8 cellular contexts compared by ENCODE assay signal in genomic region chr1:225810579-225811538, GRCh38. TPM values are rescaled to one million over a fixed set of nuclear protein-coding genes. Genes with fewer than 3 reads are reported as not detected.
A peak's percentile ranks its signal among the peaks of the same experiment; 100 is the strongest.
DNase-seq lines count a peak whose midpoint lies in the region; ATAC-seq and TF ChIP-seq lines count a peak whose summit lies in the region.
"Not testable (repeated sequence)": the region's sequence is repeated elsewhere in the genome, so short reads cannot be mapped to it uniquely, and the experiment has no call there.

No MANE protein-coding gene starts in this region.

- peak overlapping the region; percentile 79 to 96 for H3K4me3 Mint-ChIP-seq in H9
- peak overlapping the region; percentile 74 for H3K4me3 Mint-ChIP-seq in activated T-helper 17 cell treated with anti-CD3 and anti-CD28 coated beads, Interleukin-2, amount 50 U/mL, for 72 hours

- not testable (repeated sequence) for H3K18ac ChIP-seq in H9 (ENCODE audit: insufficient read length, low read depth, low read length)

- H3K27ac ChIP-seq in AG04450 (ENCODE audit: low read depth, low read length) (peak overlapping the region; percentile 39), dorsolateral prefrontal cortex (peak overlapping the region in 58 of 59 donors; percentile 35 to 97 (median 82)), muscle layer of colon (ENCODE audit: low read depth, low read length) (peak overlapping the region; percentile 67), smooth muscle cell (ENCODE audit: low read depth) (peak overlapping the region; percentile 77)
- not testable (repeated sequence) for H3K27ac ChIP-seq in H9 (ENCODE audit: insufficient read length, low read depth, low read length)

- not testable (repeated sequence) for H4K91ac ChIP-seq in H9 (ENCODE audit: insufficient read length, low read depth, low read length)

- H3K27me3 Mint-ChIP-seq in H9 (ENCODE audit: low read depth): peaks cover 13% of the 10 kb centered on the region
- not testable (repeated sequence) for H3K27me3 Mint-ChIP-seq in activated T-helper 17 cell treated with anti-CD3 and anti-CD28 coated beads, Interleukin-2, amount 50 U/mL, for 72 hours

- not testable (repeated sequence) for H3K9me3 ChIP-seq in AG04450 (ENCODE audit: control insufficient read depth, insufficient read depth, low read length); H9 (ENCODE audit: control insufficient read depth, low read depth, low read length); NT2/D1 (ENCODE audit: insufficient read depth, low read length); iPS-15b (ENCODE audit: control insufficient read depth, insufficient read depth, low read length); muscle layer of colon (ENCODE audit: low read length); smooth muscle cell (replicated peaks; ENCODE audit: low read depth)

- H3K4me2 ChIP-seq in H9 (ENCODE audit: insufficient read depth, insufficient read length, low read length): peak overlapping the region; percentile 57
- peak overlapping the region; percentile 98 for H3K4me2 ChIP-seq in smooth muscle cell

- H2AFZ ChIP-seq in H9 (ENCODE audit: low read length): not testable (repeated sequence)
- peak overlapping the region; percentile 71 for H2AFZ ChIP-seq in smooth muscle cell (ENCODE audit: low read depth)

- not testable (repeated sequence) for H3K23ac ChIP-seq in H9 (ENCODE audit: insufficient read length, low read depth, low read length)

- POLR2A ChIA-PET in AG04450 (lab: Yijun Ruan, JAX): interaction anchor here (1.1 to 1.9 kb wide), 2 partner anchors 12 to 33 kb away, joined by 5 to 6 read pairs; partner anchors contain the start of gene SRP9

- not testable (repeated sequence) for H2BK12ac ChIP-seq in H9 (ENCODE audit: insufficient read length, low read depth, low read length)

- DNase-seq in AG04450 (ENCODE audit: low read depth, low spot score); NT2/D1 (ENCODE audit: low read depth, low spot score); smooth muscle cell (lab: John Stamatoyannopoulos, UW; ENCODE audit: unreplicated experiment): not testable (repeated sequence)
- DNase-seq in H9: peak; percentile 68
- peak in 2 of 10 donors; percentile 37 to 64 for DNase-seq in dorsolateral prefrontal cortex

- CTCF ChIA-PET in AG04450 (lab: Charles Lee): interaction anchor here (0.5 to 1.2 kb wide), 5 partner anchors 11 to 337 kb away, joined by 3 to 6 read pairs (median 4); no protein-coding TSS in a partner anchor

- not testable (repeated sequence) for H3K14ac ChIP-seq in H9 (ENCODE audit: insufficient read depth, low read length)

- H3K36me3 Mint-ChIP-seq in H9 (ENCODE audit: insufficient read depth in 1 of 3, low read depth in 3 of 3); activated T-helper 17 cell treated with anti-CD3 and anti-CD28 coated beads, Interleukin-2, amount 50 U/mL, for 72 hours (ENCODE audit: low read depth): not testable (repeated sequence)

- not testable (repeated sequence) for H2AK5ac ChIP-seq in H9 (ENCODE audit: insufficient read length, low read length)

- H3T11ph ChIP-seq in H9 (ENCODE audit: low read length): not testable (repeated sequence)

- not testable (repeated sequence) for H3K9me3 Mint-ChIP-seq in H9; activated T-helper 17 cell treated with anti-CD3 and anti-CD28 coated beads, Interleukin-2, amount 50 U/mL, for 72 hours

- not testable (repeated sequence) for H4K8ac ChIP-seq in H9 (replicated peaks; ENCODE audit: insufficient read length, low read depth, low read length)

- H2BK5ac ChIP-seq in H9 (ENCODE audit: insufficient read length, low read length): not testable (repeated sequence)

- H2BK15ac ChIP-seq in H9 (ENCODE audit: low read depth, low read length): not testable (repeated sequence)

- not testable (repeated sequence) for H4K20me1 ChIP-seq in H9 (ENCODE audit: control insufficient read depth, insufficient read depth, insufficient read length)
- peaks cover 21% of the 10 kb centered on the region for H4K20me1 ChIP-seq in smooth muscle cell (ENCODE audit: low read depth)

- not testable (repeated sequence) for H3K56ac ChIP-seq in H9 (ENCODE audit: insufficient read length, low read depth, low read length)

- H3K4me1 Mint-ChIP-seq in H9: peaks cover 31 to 37% of the 10 kb centered on the region in 2 experiments
- not testable (repeated sequence) for H3K4me1 Mint-ChIP-seq in activated T-helper 17 cell treated with anti-CD3 and anti-CD28 coated beads, Interleukin-2, amount 50 U/mL, for 72 hours

- H3F3A ChIP-seq in smooth muscle cell (ENCODE audit: low read depth): peaks cover 20% of the 10 kb centered on the region

- H4K5ac ChIP-seq in H9 (ENCODE audit: insufficient read length, low read depth, low read length): not testable (repeated sequence)

- H2BK20ac ChIP-seq in H9 (ENCODE audit: low read depth, low read length, poor library complexity, severe bottlenecking): not testable (repeated sequence)

- intact Hi-C loops in dorsolateral prefrontal cortex (cut with DNase I): loop anchor here (1.0 to 5.0 kb wide), 5 partner anchors 32 to 72 kb away; partner anchors contain the start of genes TMEM63A (in 2 of the 2) and SRP9 (in 1 of the 2)

- peak overlapping the region in 2 of 3 experiments; percentile 44 to 92; a peak in 5 of 7 replicates for H3K27ac Mint-ChIP-seq in H9
- not testable (repeated sequence) for H3K27ac Mint-ChIP-seq in activated T-helper 17 cell treated with anti-CD3 and anti-CD28 coated beads, Interleukin-2, amount 50 U/mL, for 72 hours

- H3K4ac ChIP-seq in H9 (ENCODE audit: low read depth, low read length): not testable (repeated sequence)

- not testable (repeated sequence) for TF ChIP-seq CTCF in AG04450 (IDR thresholded peaks at IDR 0.05; ENCODE audit: low read depth, low read length); H9 (conservative IDR thresholded peaks at IDR 0.05); dorsolateral prefrontal cortex (IDR thresholded peaks at IDR 0.05 in 54 of 56, conservative IDR thresholded peaks at IDR 0.05 in 2 of 56; ENCODE audit: low read depth in 1 of 56, partially characterized antibody in 56 of 56); smooth muscle cell (IDR thresholded peaks at IDR 0.05; ENCODE audit: borderline replicate concordance, insufficient read depth, poor library complexity, severe bottlenecking)

- H3K4me3 ChIP-seq in AG04450 (ENCODE audit: low read depth, low read length) (peak overlapping the region; percentile 81), NT2/D1 (ENCODE audit: insufficient read length, low read depth) (peak overlapping the region; percentile 76), dorsolateral prefrontal cortex (peak overlapping the region; percentile 66 to 88 (median 78)), iPS-15b (ENCODE audit: low read depth, low read length) (peak overlapping the region; percentile 75), muscle layer of colon (ENCODE audit: low read depth in 1 of 2, low read length in 2 of 2) (peak overlapping the region; percentile 56 to 66), smooth muscle cell (peak overlapping the region; percentile 87)

- H3K27me3 ChIP-seq in AG04450 (ENCODE audit: control insufficient read depth, insufficient read depth, low read length); H9 (ENCODE audit: insufficient read depth, low read length); dorsolateral prefrontal cortex; iPS-15b (ENCODE audit: control insufficient read depth, insufficient read depth, low read length); muscle layer of colon (ENCODE audit: control insufficient read depth in 1 of 2, insufficient read depth in 2 of 2, low read length in 2 of 2); smooth muscle cell (ENCODE audit: low read depth): not testable (repeated sequence)
- peaks cover 15% of the 10 kb centered on the region for H3K27me3 ChIP-seq in NT2/D1 (ENCODE audit: insufficient read depth, insufficient read length)

- not testable (repeated sequence) for H2BK120ac ChIP-seq in H9 (ENCODE audit: low read depth, low read length, poor library complexity, severe bottlenecking)

- H3K9ac ChIP-seq in H9 (ENCODE audit: extremely low read depth, insufficient read length, low read length) (peak overlapping the region; percentile 62), NT2/D1 (ENCODE audit: insufficient read length, low read depth) (peak overlapping the region; percentile 90), iPS-15b (ENCODE audit: low read depth, low read length) (peak overlapping the region; percentile 73), muscle layer of colon (ENCODE audit: low read length) (peak overlapping the region; percentile 41), smooth muscle cell (ENCODE audit: low read depth) (peak overlapping the region; percentile 75)

- ATAC-seq in activated T-helper 17 cell treated with anti-CD3 and anti-CD28 coated beads, Interleukin-2, amount 50 U/mL, for 72 hours (replicated peaks): not testable (repeated sequence)

- H3K36me3 ChIP-seq in NT2/D1 (ENCODE audit: insufficient read depth, insufficient read length, low read length): peaks cover 29% of the 10 kb centered on the region
- not testable (repeated sequence) for H3K36me3 ChIP-seq in iPS-15b (ENCODE audit: control insufficient read depth, insufficient read depth, low read length); muscle layer of colon (ENCODE audit: insufficient read depth, low read length); smooth muscle cell (ENCODE audit: low read depth)

- no CpG with 5 or more reads among the region's 29 CpGs for WGBS in H9 (ENCODE audit: extremely low coverage, insufficient read length, low lambda C conversion rate)
- 13% methylated on average over 29 of the region's 29 CpGs for WGBS in smooth muscle cell (ENCODE audit: low lambda C conversion rate)

- H3K4me1 ChIP-seq in H9 (ENCODE audit: insufficient read depth, low read length); NT2/D1 (ENCODE audit: insufficient read depth, insufficient read length): not testable (repeated sequence)
- H3K4me1 ChIP-seq in iPS-15b (ENCODE audit: control insufficient read depth, insufficient read depth, low read length): peaks cover 11% of the 10 kb centered on the region
- peaks cover 47% of the 10 kb centered on the region for H3K4me1 ChIP-seq in muscle layer of colon (ENCODE audit: insufficient read depth, low read length)
- H3K4me1 ChIP-seq in smooth muscle cell (ENCODE audit: low read depth): peaks cover 16% of the 10 kb centered on the region

- not testable (repeated sequence) for H3K23me2 ChIP-seq in H9 (ENCODE audit: insufficient read length, low read depth, low read length, poor library complexity, severe bottlenecking)

- not testable (repeated sequence) for H3K79me1 ChIP-seq in H9 (ENCODE audit: insufficient read depth, low read depth, low read length, poor library complexity, severe bottlenecking)

- not testable (repeated sequence) for H3K79me2 ChIP-seq in H9 (ENCODE audit: insufficient read depth, low read length); smooth muscle cell (ENCODE audit: low read depth)

RNA-seq across cellular contexts. Expression of gene EPHX1, which starts 0.9 kb away (rescaled TPM):
- polyA plus RNA-seq in AG04450 (2011; rRNA removed): 41.3 and 48.5 TPM in 2 replicates
- polyA minus RNA-seq in AG04450 (2011; rRNA and poly(A)+ RNA removed): 26.6 and 29.5 TPM in 2 replicates
- total RNA-seq in H9 (2021): 40.6 and 41.0 TPM in 2 replicates
- 1 to 10 TPM; 1.5 to 1.7 TPM for total RNA-seq in activated T-helper 17 cell treated with anti-CD3 and anti-CD28 coated beads, Interleukin-2, amount 50 U/mL, for 72 hours
- 100 to 1,000 TPM in 79 of 120 experiments, 10 to 100 TPM in 41; 56.7 to 268 (median 111) TPM for total RNA-seq in dorsolateral prefrontal cortex
- 9.8 and 16.1 TPM in 2 replicates for total RNA-seq in smooth muscle cell
- 22.2 and 29.2 TPM in 2 replicates for polyA plus RNA-seq in smooth muscle cell

RNA-seq across cellular contexts. Expression of gene SRP9, which starts 33.2 kb away (rescaled TPM):
- 361 and 527 TPM in 2 replicates for polyA plus RNA-seq in AG04450 (2011; rRNA removed)
- polyA minus RNA-seq in AG04450 (2011; rRNA and poly(A)+ RNA removed): 113 and 139 TPM in 2 replicates
- total RNA-seq in H9 (2021): 396 and 403 TPM in 2 replicates
- total RNA-seq in activated T-helper 17 cell treated with anti-CD3 and anti-CD28 coated beads, Interleukin-2, amount 50 U/mL, for 72 hours: 100 to 1,000 TPM; 209 to 281 TPM
- total RNA-seq in dorsolateral prefrontal cortex: 100 to 1,000 TPM; 175 to 327 (median 230) TPM
- total RNA-seq in smooth muscle cell: 394 and 449 TPM in 2 replicates
- 301 TPM in 2 replicates for polyA plus RNA-seq in smooth muscle cell
